21 cellular contexts compared by ENCODE assay signal in genomic region chr1:5494518-5494917, GRCh38.
DNase-seq lines count a peak whose midpoint lies in the region; TF ChIP-seq lines count a peak whose summit lies in the region.
"Had no signal": no experiment of that assay in that cellular context is flagged by ENCODE, and none has a peak within 500 bp of the region (broad histone marks: within the 10 kb centered on the region; RNA-seq: fewer than 3 reads in every experiment).

No MANE protein-coding gene starts in this region.

- DNase-seq in nephron progenitor cell (no peak), spleen (peak; percentile 6), PC-9 (no peak), tibial artery (no peak), NCI-H1105 treated with DMSO at 0.1 percent for 48 hours (lab: John Stamatoyannopoulos, UW) (no peak)
- DNase-seq: BE2C, Calu3, DMS153, IMR-90, KG1, MM.1S, NCI-H1417, NCI-H1694, NCI-H2081, NCI-H2227 treated with DMSO at 0.1 percent for 48 hours, NCI-H526 treated with DMSO at 0.1 percent for 48 hours, RPMI8226, SHP77 treated with DMSO at 0.1 percent for 48 hours had no signal

- H3K9me3 ChIP-seq in spleen: no peaks in the 10 kb centered on the region
- H3K9me3 ChIP-seq in PC-9 (ENCODE audit: insufficient read depth, low read depth): no peaks in the 10 kb centered on the region
- H3K9me3 ChIP-seq in tibial artery: no peaks in the 10 kb centered on the region
- H3K9me3 ChIP-seq: BE2C had no signal

- no peaks in the 10 kb centered on the region for H3K4me1 ChIP-seq in spleen
- H3K4me1 ChIP-seq in PC-9 (replicated peaks; ENCODE audit: insufficient read depth): no peaks in the 10 kb centered on the region
- no peaks in the 10 kb centered on the region for H3K4me1 ChIP-seq in tibial artery
- H3K4me1 ChIP-seq: BE2C had no signal

- peaks cover 0 to 66% (median 4%) of the 10 kb centered on the region in 7 donors for H3K27me3 ChIP-seq in spleen (replicated peaks in 1 of 7)
- H3K27me3 ChIP-seq in PC-9 (ENCODE audit: insufficient read depth, low read depth): peaks cover 38% of the 10 kb centered on the region
- peaks cover 0 to 54% of the 10 kb centered on the region in 2 donors for H3K27me3 ChIP-seq in tibial artery
- H3K27me3 ChIP-seq: BE2C had no signal

- peak overlapping the region in 4 of 5 experiments; percentile 5 to 47 (median 14) for H3K27ac Mint-ChIP-seq in brain
- H3K27ac Mint-ChIP-seq in nephron progenitor cell: peak overlapping the region; percentile 31

- no peak overlapping the region for H3K4me2 ChIP-seq in PC-9

- H3F3A ChIP-seq in PC-9 (ENCODE audit: insufficient read depth, low read depth): no peaks in the 10 kb centered on the region

- no peaks in the 10 kb centered on the region for H3K9me2 ChIP-seq in PC-9 (ENCODE audit: insufficient read depth)

- no peaks in the 10 kb centered on the region for H4K20me1 ChIP-seq in PC-9 (ENCODE audit: insufficient read depth)

- no peaks in the 10 kb centered on the region for H3K36me3 Mint-ChIP-seq in brain
- no peaks in the 10 kb centered on the region for H3K36me3 Mint-ChIP-seq in nephron progenitor cell (ENCODE audit: low read depth)
- H3K36me3 Mint-ChIP-seq: CD14-positive monocyte had no signal

- no peak overlapping the region for H2AFZ ChIP-seq in PC-9

- intact Hi-C loops in spleen (cut with DNase I; ENCODE audit: low total_unique reads) (no loop called here), PC-9 (cut with micrococcal nuclease; ENCODE audit: unreplicated experiment) (no loop called here), tibial artery (cut with DNase I; ENCODE audit: low total_unique reads) (no loop called here)

- H3K27me3 Mint-ChIP-seq in brain (peaks cover 5% of the 10 kb centered on the region), nephron progenitor cell (ENCODE audit: low read depth, poor library complexity) (peaks cover 19% of the 10 kb centered on the region)

- no peak overlapping the region for H3K4me3 ChIP-seq in spleen
- no peak overlapping the region for H3K4me3 ChIP-seq in PC-9
- H3K4me3 ChIP-seq in tibial artery: no peak overlapping the region

- peaks cover 0 to 7% (median 6%) of the 10 kb centered on the region in 5 experiments for H3K9me3 Mint-ChIP-seq in brain
- H3K9me3 Mint-ChIP-seq in nephron progenitor cell: peaks cover 4% of the 10 kb centered on the region

- H3K79me2 ChIP-seq in PC-9 (ENCODE audit: low read depth): no peaks in the 10 kb centered on the region

- H3K4me3 Mint-ChIP-seq in brain: no peak overlapping the region
- H3K4me3 Mint-ChIP-seq in nephron progenitor cell: no peak overlapping the region
- H3K4me3 Mint-ChIP-seq: CD14-positive monocyte had no signal

- H3K36me3 ChIP-seq in spleen (no peaks in the 10 kb centered on the region), PC-9 (ENCODE audit: low read depth) (no peaks in the 10 kb centered on the region), tibial artery (no peaks in the 10 kb centered on the region)
- H3K36me3 ChIP-seq: BE2C had no signal

- 65 to 78% (median 72%) methylated on average over 7 of the region's 7 CpGs for WGBS in spleen, 5 donors

- TF ChIP-seq CTCF in VCaP (conservative IDR thresholded peaks at IDR 0.05): no peak
- no peak for TF ChIP-seq CTCF in brain (conservative IDR thresholded peaks at IDR 0.05)
- TF ChIP-seq CTCF in nephron progenitor cell (IDR thresholded peaks at IDR 0.05): no peak
- no peak for TF ChIP-seq CTCF in spleen (IDR thresholded peaks at IDR 0.05 in 8 of 11, conservative IDR thresholded peaks at IDR 0.05 in 3 of 11)
- no peak for TF ChIP-seq CTCF in PC-9 (conservative IDR thresholded peaks at IDR 0.05)
- TF ChIP-seq CTCF in tibial artery (IDR thresholded peaks at IDR 0.05): no peak

- POLR2A ChIA-PET in PC-9 (lab: Charles Lee; ENCODE audit: unreplicated experiment): interaction anchor here (0.5 kb wide), 1 partner anchor 86 kb away, joined by 3 read pairs; no protein-coding TSS in a partner anchor

- CTCF ChIA-PET in PC-9 (lab: Charles Lee): no interaction called here

- H3K27ac ChIP-seq in VCaP: peak overlapping the region; percentile 35; the same call in 1 of the 2 replicates
- H3K27ac ChIP-seq in spleen: no peak overlapping the region
- no peak overlapping the region for H3K27ac ChIP-seq in PC-9
- no peak overlapping the region for H3K27ac ChIP-seq in tibial artery

- peaks cover 36% of the 10 kb centered on the region for H3K4me1 Mint-ChIP-seq in brain
- peaks cover 19% of the 10 kb centered on the region for H3K4me1 Mint-ChIP-seq in nephron progenitor cell
- H3K4me1 Mint-ChIP-seq: CD14-positive monocyte had no signal

- no peak for TF ChIP-seq POLR2A in spleen (IDR thresholded peaks at IDR 0.05)

- no TSS peak for BruUV-seq in PC-9 (replicated peaks; lab: Mats Ljungman, UMichigan)
